ENCODE assay signal across 16 cellular contexts in genomic region chr13:83955011-83955410, GRCh38.
A peak's percentile ranks its signal among the peaks of the same experiment; 100 is the strongest.
DNase-seq lines count a peak whose midpoint lies in the region; ATAC-seq, FAIRE-seq and TF ChIP-seq lines count a peak whose summit lies in the region.
"Had no signal": no experiment of that assay in that cellular context is flagged by ENCODE, and none has a peak within 500 bp of the region (broad histone marks: within the 10 kb centered on the region; RNA-seq: fewer than 3 reads in every experiment).

No MANE protein-coding gene starts in this region.

- no peaks in the 10 kb centered on the region for H3K27me3 ChIP-seq in GM23338 (ENCODE audit: insufficient read depth)
- no peaks in the 10 kb centered on the region for H3K27me3 ChIP-seq in bronchial epithelial cell (ENCODE audit: control insufficient read depth, insufficient read depth, low read length)
- no peaks in the 10 kb centered on the region for H3K27me3 ChIP-seq in foreskin keratinocyte
- no peaks in the 10 kb centered on the region for H3K27me3 ChIP-seq in neural progenitor cell
- H3K27me3 ChIP-seq in Peyer's patch, result no peaks in the 10 kb centered on the region
- H3K27me3 ChIP-seq: BLaER1 treated with 17β-estradiol and CSF1 and Interleukin-3, amounts not matched to agents 10 nM and 100 nM had no signal

- ATAC-seq in GM23338 (no peak), foreskin keratinocyte (peak; percentile 41), left colon (no peak)
- ATAC-seq: CD8-positive, alpha-beta T cell; GM12878 had no signal

- H3K36me3 ChIP-seq in GM23338 (ENCODE audit: insufficient read depth) (no peaks in the 10 kb centered on the region), bronchial epithelial cell (ENCODE audit: control insufficient read depth, insufficient read depth, low read length) (no peaks in the 10 kb centered on the region), neural progenitor cell (no peaks in the 10 kb centered on the region), Peyer's patch (no peaks in the 10 kb centered on the region)
- H3K36me3 ChIP-seq: BLaER1 treated with 17β-estradiol and CSF1 and Interleukin-3, amounts not matched to agents 10 nM and 100 nM; HAP-1 had no signal

- H3K4me1 Mint-ChIP-seq in GM23338 (peaks cover 6% of the 10 kb centered on the region; the same call in 1 of the 3 replicates), neural progenitor cell (no peaks in the 10 kb centered on the region)
- H3K4me1 Mint-ChIP-seq: B cell had no signal

- H3K27ac Mint-ChIP-seq in GM23338 (peak overlapping the region; percentile 19; the same call in 1 of the 2 replicates), neural progenitor cell (no peak overlapping the region)
- H3K27ac Mint-ChIP-seq: B cell; CD8-positive, alpha-beta T cell had no signal

- H3K9me3 Mint-ChIP-seq in GM23338 (no peaks in the 10 kb centered on the region), neural progenitor cell (no peaks in the 10 kb centered on the region)
- H3K9me3 Mint-ChIP-seq: CD8-positive, alpha-beta T cell had no signal

- H3K9me3 ChIP-seq in neural progenitor cell (ENCODE audit: low read depth) (no peaks in the 10 kb centered on the region), Peyer's patch (no peaks in the 10 kb centered on the region)
- H3K9me3 ChIP-seq: BLaER1 treated with 17β-estradiol and CSF1 and Interleukin-3, amounts not matched to agents 10 nM and 100 nM; HAP-1 had no signal

- no peak overlapping the region for H3K4me3 ChIP-seq in GM23338
- H3K4me3 ChIP-seq in bronchial epithelial cell (ENCODE audit: low read depth, low read length), result no peak overlapping the region
- no peak overlapping the region for H3K4me3 ChIP-seq in neural progenitor cell
- no peak overlapping the region for H3K4me3 ChIP-seq in Peyer's patch
- H3K4me3 ChIP-seq: BLaER1 treated with 17β-estradiol and CSF1 and Interleukin-3, amounts not matched to agents 10 nM and 100 nM; GM12878; HAP-1 had no signal

- H3K36me3 Mint-ChIP-seq in GM23338 (ENCODE audit: low read depth) (no peaks in the 10 kb centered on the region), neural progenitor cell (no peaks in the 10 kb centered on the region)
- H3K36me3 Mint-ChIP-seq: CD8-positive, alpha-beta T cell had no signal

- DNase-seq in GM23338 (ENCODE audit: low spot score) (no peak), bronchial epithelial cell (ENCODE audit: low read depth) (peak; percentile 60), foreskin keratinocyte (peak; percentile 57 to 74), neural progenitor cell (ENCODE audit: low spot score) (no peak), GM12892 (ENCODE audit: insufficient read length) (no peak), KG1 (lab: John Stamatoyannopoulos, UW) (no peak), left colon (no peak), Peyer's patch (no peak)
- DNase-seq: Calu3; CD8-positive, alpha-beta T cell; DMS79 treated with DMSO at 0.1 percent for 48 hours; EL had no signal

- H3K27me3 Mint-ChIP-seq in GM23338 (ENCODE audit: insufficient read depth, low read depth, poor library complexity), result peaks cover 2% of the 10 kb centered on the region
- H3K27me3 Mint-ChIP-seq in neural progenitor cell (ENCODE audit: insufficient read depth, low read depth), result no peaks in the 10 kb centered on the region
- H3K27me3 Mint-ChIP-seq: B cell had no signal

- no peak overlapping the region for H3K9ac ChIP-seq in neural progenitor cell
- H3K9ac ChIP-seq: BLaER1 treated with 17β-estradiol and CSF1 and Interleukin-3, amounts not matched to agents 10 nM and 100 nM had no signal

- no peaks in the 10 kb centered on the region for H3F3A ChIP-seq in GM23338 (replicated peaks; ENCODE audit: low read depth)
- H3F3A ChIP-seq in neural progenitor cell (ENCODE audit: low read depth), result no peaks in the 10 kb centered on the region

- H3K4me3 Mint-ChIP-seq in GM23338 (no peak overlapping the region), neural progenitor cell (no peak overlapping the region)
- H3K4me3 Mint-ChIP-seq: B cell; CD8-positive, alpha-beta T cell had no signal

- H3K27ac ChIP-seq in GM23338 (ENCODE audit: low read depth), result no peak overlapping the region
- H3K27ac ChIP-seq in foreskin keratinocyte, result no peak overlapping the region
- H3K27ac ChIP-seq in neural progenitor cell, result no peak overlapping the region
- H3K27ac ChIP-seq in Peyer's patch, result no peak overlapping the region
- H3K27ac ChIP-seq: BLaER1 treated with 17β-estradiol and CSF1 and Interleukin-3, amounts not matched to agents 10 nM and 100 nM had no signal

- H3K9me2 ChIP-seq in GM23338 (ENCODE audit: insufficient read depth), result no peaks in the 10 kb centered on the region

- H3K79me2 ChIP-seq in GM23338 (replicated peaks; ENCODE audit: insufficient read depth) (no peaks in the 10 kb centered on the region), neural progenitor cell (ENCODE audit: low read depth) (no peaks in the 10 kb centered on the region)

- FAIRE-seq in bronchial epithelial cell (lab: Jason Lieb, UNC), result no peak
- no peak for FAIRE-seq in GM12892 (lab: Jason Lieb, UNC)
- FAIRE-seq: GM12878 had no signal

- intact Hi-C loops in left colon (cut with DNase I, micrococcal nuclease), result no loop called here

- TF ChIP-seq CTCF in GM23338 (conservative IDR thresholded peaks at IDR 0.05; ENCODE audit: low read depth in 2 of 2) (no peak), bronchial epithelial cell (IDR thresholded peaks at IDR 0.05; ENCODE audit: insufficient read depth, low read length, severe bottlenecking) (no peak), foreskin keratinocyte (conservative IDR thresholded peaks at IDR 0.05) (no peak), neural progenitor cell (IDR thresholded peaks at IDR 0.05) (no peak), Peyer's patch (IDR thresholded peaks at IDR 0.05) (no peak)

- TF ChIP-seq POLR2A in GM12892 (IDR thresholded peaks at IDR 0.05; ENCODE audit: low read depth, low read length) (no peak), Peyer's patch (IDR thresholded peaks at IDR 0.05) (no peak)

- H3K4me1 ChIP-seq in GM23338 (ENCODE audit: insufficient read depth), result peaks cover 7% of the 10 kb centered on the region; the same call in 1 of the 2 replicates
- H3K4me1 ChIP-seq in foreskin keratinocyte, result peaks cover 7% of the 10 kb centered on the region
- no peaks in the 10 kb centered on the region for H3K4me1 ChIP-seq in neural progenitor cell
- no peaks in the 10 kb centered on the region for H3K4me1 ChIP-seq in Peyer's patch
- H3K4me1 ChIP-seq: BLaER1 treated with 17β-estradiol and CSF1 and Interleukin-3, amounts not matched to agents 10 nM and 100 nM had no signal

- H4K20me1 ChIP-seq in GM23338 (replicated peaks; ENCODE audit: insufficient read depth) (no peaks in the 10 kb centered on the region), neural progenitor cell (ENCODE audit: low read depth) (no peaks in the 10 kb centered on the region)
- H4K20me1 ChIP-seq: BLaER1 treated with 17β-estradiol and CSF1 and Interleukin-3, amounts not matched to agents 10 nM and 100 nM had no signal

- peak overlapping the region; percentile 60; the same call in 1 of the 2 replicates for H2AFZ ChIP-seq in GM23338
- peak overlapping the region; percentile 31 for H2AFZ ChIP-seq in neural progenitor cell (replicated peaks)

- H3K4me2 ChIP-seq in GM23338, result no peak overlapping the region
- H3K4me2 ChIP-seq in neural progenitor cell, result no peak overlapping the region
- H3K4me2 ChIP-seq: BLaER1 treated with 17β-estradiol and CSF1 and Interleukin-3, amounts not matched to agents 10 nM and 100 nM had no signal

TF ChIP-seq in GM23338, 12 proteins besides CTCF, POLR2A, EP300 and RAD21 (continues in another document):
- TF ChIP-seq ZNF331 (CRISPR knock-in tag; IDR thresholded peaks at IDR 0.05; ENCODE audit: low read depth), result no peak
- TF ChIP-seq JUNB (IDR thresholded peaks at IDR 0.05; ENCODE audit: unreplicated experiment), result no peak
- TF ChIP-seq EZH2 (IDR thresholded peaks at IDR 0.05; ENCODE audit: low read depth, unreplicated experiment), result no peak

Comparison
In these comparisons a context has a peak if more than half of its experiments do, and no peak if none do; other contexts are left out.
1. DNase-seq: peak in bronchial epithelial cell (single experiment) and foreskin keratinocyte (2 of 2); none in GM23338 (single experiment), neural progenitor cell (single experiment), GM12892 (single experiment), KG1 (single experiment), left colon (0 of 2) and Peyer's patch (0 of 3).